Comparison of ENCODE assay signal across 20 cellular contexts in the genomic region with DNA sequence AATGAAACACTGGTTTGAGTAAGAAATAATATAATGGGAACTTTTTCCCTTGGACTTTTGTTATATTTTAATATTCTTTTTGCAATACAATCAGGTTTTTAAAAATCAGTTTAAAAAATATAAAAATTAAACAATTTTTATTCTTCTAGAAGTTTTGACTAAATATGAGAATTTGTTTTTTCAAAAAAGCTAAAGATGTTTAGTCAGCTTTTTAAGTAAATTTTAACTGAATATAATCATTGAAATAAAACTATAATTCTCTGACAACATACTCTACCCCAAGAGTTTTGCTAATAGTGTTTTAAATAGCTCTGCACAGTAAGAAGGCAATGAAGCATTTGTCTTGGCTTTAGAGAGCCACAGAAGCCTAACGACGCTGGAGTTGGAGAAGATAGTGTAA.
DNase-seq lines count a peak whose midpoint lies in the region; ATAC-seq, FAIRE-seq and TF ChIP-seq lines count a peak whose summit lies in the region.
"Had no signal": no experiment of that assay in that cellular context is flagged by ENCODE, and none has a peak within 500 bp of the region (broad histone marks: within the 10 kb centered on the region; RNA-seq: fewer than 3 reads in every experiment).

No MANE protein-coding gene starts in this region.

- H2AK5ac ChIP-seq in mesenchymal stem cell (ENCODE audit: low read length, severe bottlenecking): no peak overlapping the region

- in situ Hi-C loops in K562 (cut with MboI): no loop called here

- H2BK15ac ChIP-seq in mesenchymal stem cell (ENCODE audit: low read depth, poor library complexity, severe bottlenecking): no peak overlapping the region

- no peak overlapping the region for H2BK120ac ChIP-seq in mesenchymal stem cell (ENCODE audit: low read depth, low read length)

- WGBS in K562 (ENCODE audit: insufficient coverage, low coverage, missing lambda C conversion rate): 0% methylated on average over 2 of the region's 2 CpGs
- WGBS in mesenchymal stem cell: no CpG with 5 or more reads among the region's 2 CpGs
- 82 to 89% methylated on average over 2 of the region's 2 CpGs for WGBS in pancreas, 2 donors

- H3K27ac ChIP-seq in K562 (ENCODE audit: extremely low read depth, low read depth, low read length) (no peak overlapping the region), mesenchymal stem cell (ENCODE audit: low read length, poor library complexity, severe bottlenecking) (peak overlapping the region; percentile 24), pancreas (no peak overlapping the region)
- H3K27ac ChIP-seq: 22Rv1, GM23248 had no signal

- H3K27me3 ChIP-seq in K562 (ENCODE audit: control insufficient read depth in 2 of 2, insufficient read depth in 2 of 2, low read length in 2 of 2) (no peaks in the 10 kb centered on the region), mesenchymal stem cell (ENCODE audit: control insufficient read depth in 1 of 2, insufficient read depth in 1 of 2, low read length in 2 of 2) (no peaks in the 10 kb centered on the region), pancreas (no peaks in the 10 kb centered on the region), H7 (ENCODE audit: control insufficient read depth, insufficient read depth, low read length) (no peaks in the 10 kb centered on the region)

- POLR2A ChIA-PET in K562 (lab: Yijun Ruan, JAX): interaction anchor here (1.2 kb wide), 1 partner anchor 131 kb away, joined by 3 read pairs; no protein-coding TSS in a partner anchor

- H3K4me2 ChIP-seq in K562 (ENCODE audit: insufficient read depth, low read length): no peak overlapping the region
- no peak overlapping the region for H3K4me2 ChIP-seq in mesenchymal stem cell (ENCODE audit: low read length, poor library complexity, severe bottlenecking)

- no peak overlapping the region for H2BK12ac ChIP-seq in mesenchymal stem cell (ENCODE audit: low read length in 2 of 2)

- no peak for DNase-seq in K562 (ENCODE audit: extremely low read depth in 1 of 4, low spot score in 3 of 4)
- DNase-seq in mesenchymal stem cell: no peak
- DNase-seq in pancreas: no peak
- DNase-seq in H7: no peak
- no peak for DNase-seq in A172 (ENCODE audit: low spot score)
- DNase-seq: C1 segment of cervical spinal cord; Calu3; CD4-positive, alpha-beta memory T cell; COR-L47; DMS53; DMS79 treated with DMSO at 0.1 percent for 48 hours; GM23248; H9 had no signal

- H4K20me1 ChIP-seq in K562 (replicated peaks; ENCODE audit: control insufficient read depth, insufficient read depth, low read length): no peaks in the 10 kb centered on the region

- no peaks in the 10 kb centered on the region for H3K9me1 ChIP-seq in K562 (ENCODE audit: control insufficient read depth, insufficient read depth, low read length)

- H2AFZ ChIP-seq in K562 (ENCODE audit: low read depth, low read length) (no peak overlapping the region), mesenchymal stem cell (ENCODE audit: low read depth, low read length) (no peak overlapping the region)
- H2AFZ ChIP-seq: GM23248 had no signal

- H3K79me1 ChIP-seq in mesenchymal stem cell (replicated peaks; ENCODE audit: low read length, poor library complexity, severe bottlenecking): no peaks in the 10 kb centered on the region

- no peak for TF ChIP-seq RAD21 in K562 (CRISPR knock-in tag; conservative IDR thresholded peaks at IDR 0.05 in 1 of 2, IDR thresholded peaks at IDR 0.05 in 1 of 2)

- H2BK5ac ChIP-seq in mesenchymal stem cell (ENCODE audit: low read depth, low read length, poor library complexity, severe bottlenecking): no peak overlapping the region

- no peaks in the 10 kb centered on the region for H3K79me2 ChIP-seq in K562 (ENCODE audit: control insufficient read depth, insufficient read depth, low read length)

- no peak overlapping the region for H3K23ac ChIP-seq in mesenchymal stem cell (ENCODE audit: low read length in 2 of 2)

- TF ChIP-seq POLR2A in K562 (conservative IDR thresholded peaks at IDR 0.05): no peak

- H3K9me3 ChIP-seq in K562 (replicated peaks; ENCODE audit: control insufficient read depth, insufficient read depth, low read depth, low read length) (no peaks in the 10 kb centered on the region), mesenchymal stem cell (ENCODE audit: control insufficient read depth, low read length) (no peaks in the 10 kb centered on the region), pancreas (no peaks in the 10 kb centered on the region)

- no peak overlapping the region for H3K14ac ChIP-seq in mesenchymal stem cell (ENCODE audit: low read length in 2 of 2)

- H3K4me1 ChIP-seq in K562 (replicated peaks in 1 of 2; ENCODE audit: control insufficient read depth in 2 of 2, insufficient read depth in 2 of 2, low read length in 2 of 2) (no peaks in the 10 kb centered on the region), mesenchymal stem cell (ENCODE audit: control insufficient read depth, insufficient read depth, low read depth, low read length) (no peaks in the 10 kb centered on the region), pancreas (no peaks in the 10 kb centered on the region)

- no peak overlapping the region for H4K8ac ChIP-seq in mesenchymal stem cell (ENCODE audit: low read length)

- H3K4me3 ChIP-seq in K562 (no peak overlapping the region), mesenchymal stem cell (ENCODE audit: insufficient read depth in 1 of 2, low read depth in 1 of 2, low read length in 2 of 2) (no peak overlapping the region), pancreas (no peak overlapping the region), H7 (ENCODE audit: insufficient read depth, low read depth, low read length) (no peak overlapping the region)
- H3K4me3 ChIP-seq: GM23248 had no signal

- no peak overlapping the region for H3K4ac ChIP-seq in mesenchymal stem cell (ENCODE audit: low read depth in 1 of 2, low read length in 2 of 2)

- H3K18ac ChIP-seq in mesenchymal stem cell (ENCODE audit: low read depth in 1 of 2, low read length in 2 of 2): no peak overlapping the region

- peak; percentile 83 for FAIRE-seq in A204.1 (lab: Jason Lieb, UNC)
- no peak for FAIRE-seq in K562 (lab: Jason Lieb, UNC)
- FAIRE-seq in pancreas (lab: Jason Lieb, UNC): peak; percentile 32
- FAIRE-seq: GM12892, H1 had no signal

- H4K91ac ChIP-seq in mesenchymal stem cell (ENCODE audit: low read length): no peak overlapping the region

- no peak for TF ChIP-seq EP300 in K562 (IDR thresholded peaks at IDR 0.05; ENCODE audit: low read length)

- H3K9ac ChIP-seq in K562 (ENCODE audit: insufficient read depth in 1 of 2, low read depth in 2 of 2, low read length in 2 of 2) (no peak overlapping the region), mesenchymal stem cell (ENCODE audit: low read length) (no peak overlapping the region)
- H3K9ac ChIP-seq: GM23248 had no signal

- ATAC-seq in K562 (no peak), pancreas (no peak), GM21529 (IDR thresholded peaks at IDR 0.05; ENCODE audit: unreplicated experiment) (no peak), HG03354 (IDR thresholded peaks at IDR 0.05; ENCODE audit: poor library complexity, severe bottlenecking, unreplicated experiment) (no peak)
- ATAC-seq: HCT116 had no signal

- H3K36me3 ChIP-seq in K562 (ENCODE audit: control insufficient read depth, insufficient read depth, low read length): no peaks in the 10 kb centered on the region
- no peaks in the 10 kb centered on the region for H3K36me3 ChIP-seq in mesenchymal stem cell (ENCODE audit: control insufficient read depth in 1 of 2, insufficient read depth in 2 of 2, low read depth in 1 of 2, low read length in 2 of 2)
- no peaks in the 10 kb centered on the region for H3K36me3 ChIP-seq in pancreas
- no peaks in the 10 kb centered on the region for H3K36me3 ChIP-seq in H7 (replicated peaks; ENCODE audit: control insufficient read depth, insufficient read depth, low read length)

- TF ChIP-seq CTCF in K562 (IDR thresholded peaks at IDR 0.05 in 2 of 3, conservative IDR thresholded peaks at IDR 0.05 in 1 of 3; ENCODE audit: insufficient read depth in 2 of 3, low read depth in 1 of 3, low read length in 3 of 3) (no peak), pancreas (IDR thresholded peaks at IDR 0.05) (no peak)

- intact Hi-C loops in K562 (cut with micrococcal nuclease) (loop anchor here (1.0 kb wide), 1 partner anchor 11 kb away; no protein-coding TSS in a partner anchor), pancreas (cut with DNase I) (no loop called here)

- no TSS peak for BruUV-seq in K562 (replicated peaks; lab: Mats Ljungman, UMichigan)

- CTCF ChIA-PET in K562 (lab: Yijun Ruan, JAX; ENCODE audit: low intra/inter-chr PET ratio): no interaction called here

TF ChIP-seq in K562, 482 proteins besides CTCF, POLR2A, EP300 and RAD21:
- TF ChIP-seq HLTF (IDR thresholded peaks at IDR 0.05): no peak
- peak; percentile 3 for TF ChIP-seq PCBP1 (IDR thresholded peaks at IDR 0.05; ENCODE audit: low read depth, low read length, poor library complexity, severe bottlenecking)
- TF ChIP-seq C11orf30 (IDR thresholded peaks at IDR 0.05; ENCODE audit: low read depth): peak; percentile 57
- TF ChIP-seq ZNF316 (IDR thresholded peaks at IDR 0.05): peak; percentile 84
- TF ChIP-seq KAT7 (CRISPR knock-in tag; IDR thresholded peaks at IDR 0.05; ENCODE audit: borderline replicate concordance): no peak
TF ChIP-seq in K562: peak in this region for 3.
